Comparison of ENCODE assay signal across 8 cellular contexts in genomic region chr6:33161354-33162320, GRCh38. TPM values are rescaled to one million over a fixed set of nuclear protein-coding genes. Genes with fewer than 3 reads are reported as not detected.
DNase-seq lines count a peak whose midpoint lies in the region; ATAC-seq and TF ChIP-seq lines count a peak whose summit lies in the region.

No MANE protein-coding gene starts in this region.

- TF ChIP-seq EP300 in tibial nerve (IDR thresholded peaks at IDR 0.05), result no peak

- TF ChIP-seq POLR2A in heart left ventricle (IDR thresholded peaks at IDR 0.05) (no peak), tibial nerve (IDR thresholded peaks at IDR 0.05) (no peak)

- H3K4me3 ChIP-seq in GM12875 (ENCODE audit: low read depth, low read length) (peak overlapping the region; percentile 45), heart left ventricle (peak overlapping the region in 11 of 12 donors; percentile 34 to 64 (median 52)), tibial nerve (peak overlapping the region; percentile 20 to 60 (median 44))
- H3K4me3 ChIP-seq in Jurkat, Clone E6-1 (ENCODE audit: low read length), result peak overlapping the region; percentile 57

- H3K27me3 ChIP-seq in heart left ventricle, result no peaks in the 10 kb centered on the region
- no peaks in the 10 kb centered on the region for H3K27me3 ChIP-seq in tibial nerve

- TF ChIP-seq CTCF in 22Rv1 (IDR thresholded peaks at IDR 0.05), result peak; percentile 98
- TF ChIP-seq CTCF in GM12875 (IDR thresholded peaks at IDR 0.05; ENCODE audit: borderline replicate concordance, insufficient read depth, low read depth, low read length), result peak; percentile 94
- peak; percentile 89 to 99 (median 94) for TF ChIP-seq CTCF in heart left ventricle (IDR thresholded peaks at IDR 0.05)
- peak; percentile 95 to 97 (median 96) for TF ChIP-seq CTCF in tibial nerve (IDR thresholded peaks at IDR 0.05)

- DNase-seq in Jurkat, Clone E6-1 (ENCODE audit: low read depth, low spot score), result peak; percentile 36
- DNase-seq in T follicular helper cell (ENCODE audit: low read depth), result peak; percentile 67
- DNase-seq in activated naive CD8-positive, alpha-beta T cell treated with anti-CD3 and anti-CD28 coated beads, Interleukin-2, amount 50 U/mL, for 16 hours (ENCODE audit: low read depth, low spot score), result peak; percentile 51
- DNase-seq in heart left ventricle, result peak; percentile 84 to 92 (median 86)
- peak; percentile 42 for DNase-seq in pons (ENCODE audit: low spot score)
- peak; percentile 67 to 80 for DNase-seq in tibial nerve (ENCODE audit: low spot score in 2 of 2)

- no peaks in the 10 kb centered on the region for H3K36me3 ChIP-seq in heart left ventricle
- no peaks in the 10 kb centered on the region for H3K36me3 ChIP-seq in tibial nerve

- H3K9me3 ChIP-seq in heart left ventricle (no peaks in the 10 kb centered on the region), tibial nerve (no peaks in the 10 kb centered on the region)

- WGBS in heart left ventricle, 4 donors, result 5 to 10% (median 6%) methylated on average over 49 to 58 of the region's 58 CpGs
- WGBS in tibial nerve, 2 donors, result 5% methylated on average over 55 to 58 of the region's 58 CpGs

- ATAC-seq in heart left ventricle, result peak; percentile 38 to 94 (median 88)

- H3K27ac ChIP-seq in 22Rv1, result no peak overlapping the region
- peak overlapping the region in 8 of 12 donors; percentile 37 to 56 (median 54) for H3K27ac ChIP-seq in heart left ventricle
- peak overlapping the region; percentile 46 to 78 (median 74) for H3K27ac ChIP-seq in tibial nerve

- H3K4me1 ChIP-seq in heart left ventricle (peaks cover 0 to 21% (median 10%) of the 10 kb centered on the region in 12 donors), tibial nerve (peaks cover 0 to 24% (median 10%) of the 10 kb centered on the region in 4 donors)

- intact Hi-C loops in heart left ventricle (cut with DNase I), result loop anchor here (1.0 to 5.0 kb wide), 6 partner anchors 35 to 87 kb away; no protein-coding TSS in a partner anchor

RNA-seq across cellular contexts. Expression of gene COL11A2, which starts 30.6 kb away (rescaled TPM):
- 2.7 TPM for polyA plus RNA-seq in Jurkat, Clone E6-1 (2012; ENCODE audit: insufficient read depth, insufficient read length)
- total RNA-seq in heart left ventricle (1 to 10 TPM in 4 of 9 donors, under 1 TPM in 5; 0.42 to 2.3 (median 0.93) TPM), tibial nerve (1 to 10 TPM; 1.5 to 4.3 (median 2.9) TPM)
- 1 to 10 TPM in 1 of 2 donors, under 1 TPM in 1; 0.39 to 4.9 TPM for polyA plus RNA-seq in heart left ventricle

RNA-seq across cellular contexts. Expression of gene RXRB, which starts 38.8 kb away (rescaled TPM):
- 45.5 TPM for polyA plus RNA-seq in Jurkat, Clone E6-1 (2012; ENCODE audit: insufficient read depth, insufficient read length)
- 10 to 100 TPM; 20.7 to 39.6 (median 33.4) TPM for total RNA-seq in heart left ventricle
- 10 to 100 TPM; 24.6 to 29.8 TPM for polyA plus RNA-seq in heart left ventricle
- total RNA-seq in tibial nerve, result 10 to 100 TPM; 34.3 to 64.7 (median 43.9) TPM

RNA-seq across cellular contexts. Expression of gene SLC39A7, which starts 39.0 kb away (rescaled TPM):
- 81.6 TPM for polyA plus RNA-seq in Jurkat, Clone E6-1 (2012; ENCODE audit: insufficient read depth, insufficient read length)
- total RNA-seq in heart left ventricle (10 to 100 TPM; 42.4 to 70.4 (median 55.3) TPM), tibial nerve (10 to 100 TPM; 45.4 to 61.3 (median 58.1) TPM)
- polyA plus RNA-seq in heart left ventricle, result 100 to 1,000 TPM in 1 of 2 donors, 10 to 100 TPM in 1; 39.9 to 197 TPM

RNA-seq across cellular contexts. Expression of gene HSD17B8, which starts 42.8 kb away (rescaled TPM):
- polyA plus RNA-seq in Jurkat, Clone E6-1 (2012; ENCODE audit: insufficient read depth, insufficient read length), result 16.4 TPM
- 10 to 100 TPM; 15.8 to 31.7 (median 18.8) TPM for total RNA-seq in heart left ventricle
- polyA plus RNA-seq in heart left ventricle, result 10 to 100 TPM; 16.7 to 17.9 TPM
- total RNA-seq in tibial nerve, result 10 to 100 TPM; 10.0 to 33.9 (median 19.1) TPM

RNA-seq across cellular contexts. Expression of gene RING1, which starts 46.7 kb away (rescaled TPM):
- 75.4 TPM for polyA plus RNA-seq in Jurkat, Clone E6-1 (2012; ENCODE audit: insufficient read depth, insufficient read length)
- total RNA-seq in heart left ventricle, result 10 to 100 TPM in 8 of 9 donors, 1 to 10 TPM in 1; 8.4 to 32.2 (median 27.3) TPM
- 10 to 100 TPM; 26.2 to 36.9 TPM for polyA plus RNA-seq in heart left ventricle
- 10 to 100 TPM; 16.1 to 25.2 (median 21.6) TPM for total RNA-seq in tibial nerve

Comparison
In these comparisons a context has a peak if more than half of its experiments do, and no peak if none do; other contexts are left out.
1. DNase-seq: peak in every context shown above with its lines; median percentile 86 in heart left ventricle; 74 in tibial nerve; 67 in T follicular helper cell; 51 in activated naive CD8-positive, alpha-beta T cell treated with anti-CD3 and anti-CD28 coated beads, Interleukin-2, amount 50 U/mL, for 16 hours; 42 in pons; 36 in Jurkat, Clone E6-1.